In the genomic region with DNA sequence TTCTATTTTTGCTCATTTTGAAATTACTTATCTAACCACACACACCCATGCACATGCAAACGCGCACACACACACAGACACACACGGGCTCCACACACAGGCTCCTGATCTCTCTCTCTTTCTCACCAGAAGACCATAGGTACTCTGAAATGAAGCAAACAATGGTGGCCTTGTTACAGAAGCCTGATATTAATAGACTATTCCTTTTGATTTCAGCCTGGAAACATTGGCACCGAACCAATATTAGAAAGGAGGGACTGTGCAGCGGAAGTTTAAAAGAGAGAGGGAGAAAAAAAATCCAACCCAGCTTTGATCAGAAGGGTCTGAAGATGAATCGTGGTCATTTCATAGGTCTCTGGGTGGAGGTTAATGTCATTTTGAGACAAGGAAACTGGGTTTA, we compare ENCODE assay signal across 20 cellular contexts.
DNase-seq lines count a peak whose midpoint lies in the region; ATAC-seq and TF ChIP-seq lines count a peak whose summit lies in the region.
"Had no signal": no experiment of that assay in that cellular context is flagged by ENCODE, and none has a peak within 500 bp of the region (broad histone marks: within the 10 kb centered on the region; RNA-seq: fewer than 3 reads in every experiment).

No MANE protein-coding gene starts in this region.

- H3K4me1 ChIP-seq in stomach smooth muscle (ENCODE audit: control insufficient read depth, insufficient read depth, low read length) (peaks cover 28% of the 10 kb centered on the region), mucosa of descending colon (ENCODE audit: low read depth) (no peaks in the 10 kb centered on the region), ascending aorta (no peaks in the 10 kb centered on the region)

- ATAC-seq in Right ventricle myocardium superior (ENCODE audit: poor library complexity) (peak; percentile 25), Right ventricle myocardium inferior (no peak), mucosa of descending colon (no peak), HG02759 (IDR thresholded peaks at IDR 0.05; ENCODE audit: unreplicated experiment) (no peak)
- ATAC-seq: HepG2 had no signal

- H3K36me3 ChIP-seq in stomach smooth muscle (ENCODE audit: control insufficient read depth in 2 of 2, insufficient read depth in 2 of 2, low read length in 2 of 2) = no peaks in the 10 kb centered on the region
- H3K36me3 ChIP-seq in mucosa of descending colon (ENCODE audit: low read depth) = no peaks in the 10 kb centered on the region
- H3K36me3 ChIP-seq in ascending aorta = no peaks in the 10 kb centered on the region
- H3K36me3 ChIP-seq: MG63, sigmoid colon, SJSA1 had no signal

- H3K27me3 ChIP-seq in stomach smooth muscle (ENCODE audit: control insufficient read depth in 1 of 2, insufficient read depth in 2 of 2, low read length in 2 of 2) (no peaks in the 10 kb centered on the region), ascending aorta (no peaks in the 10 kb centered on the region)
- H3K27me3 ChIP-seq: hepatocyte, MG63, sigmoid colon, SJSA1 had no signal

- no peak for TF ChIP-seq CTCF in mucosa of descending colon (IDR thresholded peaks at IDR 0.05)
- no peak for TF ChIP-seq CTCF in ascending aorta (IDR thresholded peaks at IDR 0.05)

- DNase-seq in Right ventricle myocardium superior = no peak
- DNase-seq in Right ventricle myocardium inferior (ENCODE audit: missing footprints) = no peak
- peak; percentile 60 for DNase-seq in OCI-M1 (lab: John Stamatoyannopoulos, UW)
- DNase-seq in islet precursor cell = peak; percentile 12
- DNase-seq in mucosa of descending colon = no peak
- no peak for DNase-seq in ascending aorta (ENCODE audit: low spot score in 2 of 2)
- DNase-seq: activated CD4-positive, alpha-beta T cell treated with anti-CD3 and anti-CD28 coated beads for 1 hour; activated naive CD4-positive, alpha-beta T cell treated with Interleukin-2 at 50 U/mL for 16 hours; aorta; CD4-positive, alpha-beta memory T cell; MG63; NCI-H2029 treated with DMSO at 0.1 percent for 48 hours; NCI-H524 treated with DMSO at 0.1 percent for 48 hours; sigmoid colon; T1000 had no signal

- peak overlapping the region; percentile 18 for H3K27ac ChIP-seq in stomach smooth muscle (ENCODE audit: low read length)
- no peak overlapping the region for H3K27ac ChIP-seq in ascending aorta
- H3K27ac ChIP-seq: hepatocyte, sigmoid colon, SJSA1 had no signal

- H3K9me3 ChIP-seq in stomach smooth muscle (ENCODE audit: control insufficient read depth in 2 of 2, low read length in 2 of 2) (no peaks in the 10 kb centered on the region), mucosa of descending colon (no peaks in the 10 kb centered on the region), ascending aorta (no peaks in the 10 kb centered on the region)
- H3K9me3 ChIP-seq: sigmoid colon, SJSA1 had no signal

- no peak overlapping the region for H3K9ac ChIP-seq in stomach smooth muscle (ENCODE audit: low read length in 2 of 2)

- intact Hi-C loops in Right ventricle myocardium superior (cut with DNase I) (no loop called here), Right ventricle myocardium inferior (cut with DNase I) (no loop called here), mucosa of descending colon (cut with DNase I, micrococcal nuclease) (no loop called here), ascending aorta (cut with DNase I) (no loop called here)

- H3K4me3 ChIP-seq in stomach smooth muscle (ENCODE audit: low read length in 2 of 2) = peak overlapping the region; percentile 17 to 54
- H3K4me3 ChIP-seq in mucosa of descending colon = no peak overlapping the region
- no peak overlapping the region for H3K4me3 ChIP-seq in ascending aorta
- H3K4me3 ChIP-seq: hepatocyte, MG63, sigmoid colon, SJSA1 had no signal

Comparison
In these comparisons a context has a peak if more than half of its experiments do, and no peak if none do; other contexts are left out.
1. DNase-seq: peak in OCI-M1 (single experiment) and islet precursor cell (single experiment); none in Right ventricle myocardium superior (single experiment), Right ventricle myocardium inferior (single experiment), mucosa of descending colon (0 of 3) and ascending aorta (0 of 2).
2. H3K4me3 ChIP-seq: peak in stomach smooth muscle (2 of 2); none in mucosa of descending colon (single experiment) and ascending aorta (0 of 2).